In genomic region chr12:11652351-11653040, GRCh38 we compare ENCODE assay signal across 8 cellular contexts. TPM values are rescaled to one million over a fixed set of nuclear protein-coding genes. Genes with fewer than 3 reads are reported as not detected.
DNase-seq lines count a peak whose midpoint lies in the region; ATAC-seq, FAIRE-seq and TF ChIP-seq lines count a peak whose summit lies in the region.

No MANE protein-coding gene starts in this region.

- H3K9ac ChIP-seq in endodermal cell (ENCODE audit: extremely low read depth, low read length, poor library complexity, severe bottlenecking): no peak overlapping the region

- no peaks in the 10 kb centered on the region for H3K36me3 Mint-ChIP-seq in endodermal cell (ENCODE audit: low read depth)

- H3K27me3 ChIP-seq in endodermal cell (ENCODE audit: control insufficient read depth, insufficient read depth, low read length, poor library complexity, severe bottlenecking) (peaks cover 7% of the 10 kb centered on the region), muscle layer of duodenum (ENCODE audit: low read depth, low read length) (no peaks in the 10 kb centered on the region)

- H3K27ac Mint-ChIP-seq in endodermal cell: peak overlapping the region; percentile 15

- in situ Hi-C loops in SK-MEL-5 (cut with HindIII; ENCODE audit: low pct_unique_long_range_greater_than_20kb, low sequenced_read_pairs): no loop called here

- peak; percentile 21 for ATAC-seq in HG02852 (IDR thresholded peaks at IDR 0.05; ENCODE audit: unreplicated experiment)

- TF ChIP-seq CTCF in endodermal cell (conservative IDR thresholded peaks at IDR 0.05): no peak

- H3K27ac ChIP-seq in endodermal cell (ENCODE audit: low read depth, low read length): no peak overlapping the region
- H3K27ac ChIP-seq in muscle layer of duodenum (ENCODE audit: low read length): peak overlapping the region; percentile 85

- H3K27me3 Mint-ChIP-seq in endodermal cell (ENCODE audit: insufficient read depth): no peaks in the 10 kb centered on the region

- DNase-seq in GM12891 (ENCODE audit: insufficient read length, low spot score) (no peak), SK-MEL-5 (ENCODE audit: low read depth, low spot score) (peak; percentile 68), endodermal cell (no peak), NCI-H1105 (lab: John Stamatoyannopoulos, UW) (no peak), activated gamma-delta T cell treated with Interleukin-2 at 50 U/mL for 16 hours (no peak), NCI-H446 (lab: John Stamatoyannopoulos, UW) (no peak)

- TF ChIP-seq POLR2A in GM12891 (IDR thresholded peaks at IDR 0.05; ENCODE audit: low read depth, low read length): peak; percentile 98

- 66 to 75% methylated on average over 12 to 16 of the region's 16 CpGs for WGBS in endodermal cell (ENCODE audit: insufficient coverage in 1 of 2, insufficient read length in 1 of 2), 2 experiments

- peak overlapping the region; percentile 91 for H3K4me3 ChIP-seq in endodermal cell (ENCODE audit: low read length)
- H3K4me3 ChIP-seq in muscle layer of duodenum (ENCODE audit: low read depth in 1 of 2, low read length in 2 of 2): peak overlapping the region; percentile 68 to 91

- no peak overlapping the region for H3K4me3 Mint-ChIP-seq in endodermal cell

- H3K36me3 ChIP-seq in endodermal cell (ENCODE audit: control insufficient read depth, insufficient read depth, low read length): no peaks in the 10 kb centered on the region
- H3K36me3 ChIP-seq in muscle layer of duodenum (ENCODE audit: control insufficient read depth in 1 of 2, insufficient read depth in 2 of 2, low read length in 2 of 2): peaks cover 0 to 4% of the 10 kb centered on the region in 2 donors

- no peaks in the 10 kb centered on the region for H3K9me3 Mint-ChIP-seq in endodermal cell

- H3K4me1 Mint-ChIP-seq in endodermal cell: peaks cover 40% of the 10 kb centered on the region

- H3K4me1 ChIP-seq in endodermal cell (ENCODE audit: control insufficient read depth, insufficient read depth, low read length): peaks cover 9% of the 10 kb centered on the region
- peaks cover 11 to 21% of the 10 kb centered on the region in 2 donors for H3K4me1 ChIP-seq in muscle layer of duodenum (ENCODE audit: control insufficient read depth in 1 of 2, insufficient read depth in 2 of 2, low read length in 2 of 2)

- H3K9me3 ChIP-seq in endodermal cell (ENCODE audit: control insufficient read depth, low read length): no peaks in the 10 kb centered on the region
- no peaks in the 10 kb centered on the region for H3K9me3 ChIP-seq in muscle layer of duodenum (ENCODE audit: control insufficient read depth in 1 of 2, low read length in 2 of 2)

- FAIRE-seq in GM12891 (lab: Jason Lieb, UNC): peak; percentile 65

TF ChIP-seq in GM12891, 5 proteins besides CTCF, POLR2A, EP300 and RAD21:
- TF ChIP-seq PAX5 (IDR thresholded peaks at IDR 0.05; ENCODE audit: insufficient read depth, low read length, severe bottlenecking): no peak
- no peak for TF ChIP-seq SPI1 (IDR thresholded peaks at IDR 0.05; ENCODE audit: low read depth, low read length)
- TF ChIP-seq POU2F2 (IDR thresholded peaks at IDR 0.05; ENCODE audit: low read depth, low read length): peak; percentile 66; the same call in 1 of the 2 replicates
- TF ChIP-seq TAF1 (IDR thresholded peaks at IDR 0.05; ENCODE audit: low read depth, low read length): peak; percentile 89
- TF ChIP-seq POLR2AphosphoS5 (IDR thresholded peaks at IDR 0.05; ENCODE audit: low read depth, low read length): peak; percentile 96

RNA-seq across cellular contexts. Expression of gene ETV6, which starts 3.0 kb away (rescaled TPM):
- polyA plus RNA-seq in GM12891 (2012; ENCODE audit: low read depth, missing spikeins): 23.0 TPM
- 6.4 and 7.5 TPM in 2 replicates for total RNA-seq in SK-MEL-5 (2014; rRNA removed; shearing (Covaris generic))
- 10.5 and 14.9 TPM in 2 replicates for polyA plus RNA-seq in SK-MEL-5 (2015; cell fraction: cytosol; rRNA removed)
- polyA plus RNA-seq in SK-MEL-5 (2015; cell fraction: nucleus; rRNA removed): 19.4 and 30.5 TPM in 2 replicates
- total RNA-seq in endodermal cell: 10 to 100 TPM in 1 of 2 donors, 1 to 10 TPM in 1; 9.3 to 22.1 TPM
- 7.5 TPM for polyA plus RNA-seq in endodermal cell (2013, experiment 1 of 2)
- 7.7 TPM for polyA plus RNA-seq in endodermal cell (2013, experiment 2 of 2)
